Comparison of ENCODE assay signal across 8 cellular contexts in genomic region chrX:64205441-64205734, GRCh38. TPM values are rescaled to one million over a fixed set of nuclear protein-coding genes. Genes with fewer than 3 reads are reported as not detected.
DNase-seq lines count a peak whose midpoint lies in the region; ATAC-seq and TF ChIP-seq lines count a peak whose summit lies in the region.

TSS of gene AMER1 (minus strand) at chrX:64205708. CDS start at chrX:64193286, 12,422 bp downstream.

- H3K9me3 ChIP-seq in OCI-LY7 (ENCODE audit: low read length), result no peaks in the 10 kb centered on the region
- H3K9me3 ChIP-seq in endocrine pancreas (ENCODE audit: control insufficient read depth, low read length), result no peaks in the 10 kb centered on the region

- TF ChIP-seq CTCF in OCI-LY7 (conservative IDR thresholded peaks at IDR 0.05; ENCODE audit: low read length) (no peak), nephron progenitor cell (IDR thresholded peaks at IDR 0.05) (no peak)

- peak within 1 kb of the TSS; percentile 95 for H3K27ac Mint-ChIP-seq in nephron progenitor cell

- peak within 1 kb of the TSS; percentile 93 for H2AFZ ChIP-seq in OCI-LY7 (ENCODE audit: low read length)

- intact Hi-C loops in OCI-LY7 (cut with micrococcal nuclease; ENCODE audit: unreplicated experiment), result loop anchor here (2.0 to 5.0 kb wide), 2 partner anchors 189 to 853 kb away; partner anchors contain the start of genes MTMR8 and SPIN4

- H3K4me3 Mint-ChIP-seq in nephron progenitor cell, result peak within 1 kb of the TSS; percentile 89

- H3K9ac ChIP-seq in endocrine pancreas (ENCODE audit: control insufficient read depth, insufficient read depth, low read length), result peak within 1 kb of the TSS; percentile 81

- BruUV-seq in OCI-LY7 (replicated peaks; lab: Mats Ljungman, UMichigan), result no TSS peak

- POLR2A ChIA-PET in OCI-LY7 (lab: Charles Lee), result interaction anchor here (0.5 to 0.6 kb wide), 2 partner anchors 178 to 221 kb away, joined by 4 read pairs; no protein-coding TSS in a partner anchor

- H3K9me3 Mint-ChIP-seq in nephron progenitor cell, result peaks cover 42% of the 10 kb centered on the region

- H3K36me3 ChIP-seq in OCI-LY7 (ENCODE audit: insufficient read depth, low read length) (no peaks in the 10 kb centered on the region), endocrine pancreas (ENCODE audit: control insufficient read depth, insufficient read depth, low read length) (no peaks in the 10 kb centered on the region)

- H3K4me2 ChIP-seq in OCI-LY7 (ENCODE audit: low read length), result peak within 1 kb of the TSS; percentile 84

- peaks cover 36% of the 10 kb centered on the region for H3K4me1 Mint-ChIP-seq in nephron progenitor cell

- no peaks in the 10 kb centered on the region for H3K9me2 ChIP-seq in OCI-LY7 (ENCODE audit: insufficient read depth, low read length)

- H3K4me3 ChIP-seq in OCI-LY7 (ENCODE audit: low read depth, low read length, poor library complexity, severe bottlenecking) (peak within 1 kb of the TSS; percentile 80), endocrine pancreas (ENCODE audit: control insufficient read depth, insufficient read depth, low read length) (peak within 1 kb of the TSS; percentile 24)

- peaks cover 5% of the 10 kb centered on the region for H3K27me3 Mint-ChIP-seq in nephron progenitor cell (ENCODE audit: low read depth, poor library complexity)

- no peaks in the 10 kb centered on the region for H3K27me3 ChIP-seq in endocrine pancreas (ENCODE audit: control insufficient read depth, insufficient read depth, low read length)

- DNase-seq in SKM-1 treated with dmso at 0.1 percent for 144 hours (lab: John Stamatoyannopoulos, UW; ENCODE audit: unreplicated experiment) (peak; percentile 60), SKM-1 (lab: John Stamatoyannopoulos, UW; ENCODE audit: unreplicated experiment) (no peak), OCI-LY7 (ENCODE audit: low spot score) (no peak), nephron progenitor cell (no peak), NCI-H1417 treated with DMSO at 0.1 percent for 48 hours (lab: John Stamatoyannopoulos, UW) (no peak), NK-92 (lab: John Stamatoyannopoulos, UW; ENCODE audit: unreplicated experiment) (no peak)

- no peaks in the 10 kb centered on the region for H4K20me1 ChIP-seq in OCI-LY7 (ENCODE audit: insufficient read depth, low read length)

- H3K4me1 ChIP-seq in OCI-LY7 (ENCODE audit: insufficient read depth, low read length, poor library complexity, severe bottlenecking) (peaks cover 12% of the 10 kb centered on the region), endocrine pancreas (ENCODE audit: control insufficient read depth, insufficient read depth, low read length) (peaks cover 4% of the 10 kb centered on the region)

- peak within 1 kb of the TSS; percentile 47 for H3K27ac ChIP-seq in OCI-LY7 (ENCODE audit: low read depth, low read length, poor library complexity, severe bottlenecking)

- CTCF ChIA-PET in OCI-LY7 (lab: Charles Lee; ENCODE audit: unreplicated experiment), result interaction anchor here (0.9 kb wide), 1 partner anchor 223 kb away, joined by 4 read pairs; no protein-coding TSS in a partner anchor

- ATAC-seq in HG02759 (IDR thresholded peaks at IDR 0.05; ENCODE audit: unreplicated experiment), result peak; percentile 47

- H3K79me2 ChIP-seq in OCI-LY7 (ENCODE audit: insufficient read depth, low read depth, low read length), result no peaks in the 10 kb centered on the region

- no peaks in the 10 kb centered on the region for H3K36me3 Mint-ChIP-seq in nephron progenitor cell (ENCODE audit: low read depth)

RNA-seq across cellular contexts. Expression of gene AMER1, which starts in this region (rescaled TPM):
- total RNA-seq in OCI-LY7 (2014; rRNA removed; shearing (Covaris generic)), result 7.0 and 7.1 TPM in 2 replicates
- total RNA-seq in OCI-LY7 (2022), result 7.4 TPM in 2 replicates
